1 cellular context compared by ENCODE assay signal in genomic region chr20:21767739-21768223, GRCh38.
A peak's percentile ranks its signal among the peaks of the same experiment; 100 is the strongest.
TF ChIP-seq lines count a peak whose summit lies in the region.

No MANE protein-coding gene starts in this region.

TF ChIP-seq in HepG2, 621 proteins besides CTCF, POLR2A, EP300 and RAD21 (continued from another document and continues in another):
- TF ChIP-seq HNRNPL (IDR thresholded peaks at IDR 0.05; ENCODE audit: low read depth, low read length) (no peak), ZNF362 (CRISPR knock-in tag; IDR thresholded peaks at IDR 0.05; ENCODE audit: borderline replicate concordance) (no peak; the same call in 1 of the 2 replicates), ARNT (IDR thresholded peaks at IDR 0.05) (no peak), HOXA5 (CRISPR knock-in tag; IDR thresholded peaks at IDR 0.05) (no peak), MAX (IDR thresholded peaks at IDR 0.05) (0 out of 2 replicates have a peak, but pooled peaks have one; percentile 11), ZNF552 (CRISPR knock-in tag; IDR thresholded peaks at IDR 0.05; ENCODE audit: borderline replicate concordance) (no peak), HNRNPUL1 (IDR thresholded peaks at IDR 0.05; ENCODE audit: low read depth, low read length) (no peak), ZNF777 (CRISPR knock-in tag; IDR thresholded peaks at IDR 0.05) (no peak), SPEN (CRISPR knock-in tag; IDR thresholded peaks at IDR 0.05; ENCODE audit: low read depth) (no peak), ATF3 (CRISPR knock-in tag; IDR thresholded peaks at IDR 0.05) (no peak), ZNF326 (CRISPR knock-in tag; IDR thresholded peaks at IDR 0.05; ENCODE audit: borderline replicate concordance) (no peak), NCOA1 (CRISPR knock-in tag; IDR thresholded peaks at IDR 0.05) (no peak), ZNF3 (CRISPR knock-in tag; IDR thresholded peaks at IDR 0.05) (no peak), ELF3 (CRISPR knock-in tag; IDR thresholded peaks at IDR 0.05) (no peak), KLF9 (CRISPR knock-in tag; IDR thresholded peaks at IDR 0.05; ENCODE audit: low read depth) (no peak), ATRX (CRISPR knock-in tag; IDR thresholded peaks at IDR 0.05; ENCODE audit: borderline replicate concordance) (no peak), BRCA1 (CRISPR knock-in tag; IDR thresholded peaks at IDR 0.05) (no peak), ZNF788 (CRISPR knock-in tag; IDR thresholded peaks at IDR 0.05; ENCODE audit: borderline replicate concordance) (peak; percentile 59; the same call in 1 of the 2 replicates), TCF7 (IDR thresholded peaks at IDR 0.05; ENCODE audit: low read depth) (peak; percentile 83), HMGXB4 (CRISPR knock-in tag; IDR thresholded peaks at IDR 0.05; ENCODE audit: borderline replicate concordance in 1 of 2, low read depth in 1 of 2) (peak; percentile 61 to 74; a peak in 2 of 4 replicates), SMAD9 (CRISPR knock-in tag; IDR thresholded peaks at IDR 0.05) (no peak), PHF20 (CRISPR knock-in tag; IDR thresholded peaks at IDR 0.05) (no peak), CENPBD1 (CRISPR knock-in tag; IDR thresholded peaks at IDR 0.05; ENCODE audit: borderline replicate concordance, low read depth) (no peak), NBN (conservative IDR thresholded peaks at IDR 0.05) (no peak), NR1H2 (CRISPR knock-in tag; IDR thresholded peaks at IDR 0.05; ENCODE audit: borderline replicate concordance, low read depth) (no peak), ZNF512B (CRISPR knock-in tag; IDR thresholded peaks at IDR 0.05; ENCODE audit: borderline replicate concordance) (peak; percentile 87; the same call in 1 of the 2 replicates), EED (CRISPR knock-in tag; IDR thresholded peaks at IDR 0.05) (no peak), JDP2 (CRISPR knock-in tag; IDR thresholded peaks at IDR 0.05; ENCODE audit: borderline replicate concordance) (no peak), GFI1 (CRISPR knock-in tag; IDR thresholded peaks at IDR 0.05; ENCODE audit: borderline replicate concordance) (peak; percentile 95), SUZ12 (IDR thresholded peaks at IDR 0.05; ENCODE audit: low read depth, low read length) (no peak), ZNF616 (CRISPR knock-in tag; IDR thresholded peaks at IDR 0.05; ENCODE audit: low read depth) (no peak), PHF8 (CRISPR knock-in tag; IDR thresholded peaks at IDR 0.05) (no peak), ZNF589 (CRISPR knock-in tag; conservative IDR thresholded peaks at IDR 0.05) (no peak), ZNF251 (CRISPR knock-in tag; IDR thresholded peaks at IDR 0.05) (no peak), ZNF296 (CRISPR knock-in tag; conservative IDR thresholded peaks at IDR 0.05) (no peak), HNRNPH1 (optimal IDR thresholded peaks at IDR 0.05; ENCODE audit: low read depth, low read length) (no peak), ZHX2 (IDR thresholded peaks at IDR 0.05; ENCODE audit: low read depth) (no peak), ZHX2 (CRISPR knock-in tag; IDR thresholded peaks at IDR 0.05; ENCODE audit: borderline replicate concordance) (no peak), RFXAP (CRISPR knock-in tag; IDR thresholded peaks at IDR 0.05; ENCODE audit: borderline replicate concordance) (no peak), PHF5A (CRISPR knock-in tag; IDR thresholded peaks at IDR 0.05; ENCODE audit: low read depth, unreplicated experiment) (no peak), PAWR (CRISPR knock-in tag; IDR thresholded peaks at IDR 0.05; ENCODE audit: borderline replicate concordance) (no peak)
- TF ChIP-seq, protein P1, sequence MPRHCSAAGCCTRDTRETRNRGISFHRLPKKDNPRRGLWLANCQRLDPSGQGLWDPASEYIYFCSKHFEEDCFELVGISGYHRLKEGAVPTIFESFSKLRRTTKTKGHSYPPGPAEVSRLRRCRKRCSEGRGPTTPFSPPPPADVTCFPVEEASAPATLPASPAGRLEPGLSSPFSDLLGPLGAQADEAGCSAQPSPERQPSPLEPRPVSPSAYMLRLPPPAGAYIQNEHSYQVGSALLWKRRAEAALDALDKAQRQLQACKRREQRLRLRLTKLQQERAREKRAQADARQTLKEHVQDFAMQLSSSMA (CRISPR knock-in tag; IDR thresholded peaks at IDR 0.05): no peak
- TF ChIP-seq, protein P2, sequence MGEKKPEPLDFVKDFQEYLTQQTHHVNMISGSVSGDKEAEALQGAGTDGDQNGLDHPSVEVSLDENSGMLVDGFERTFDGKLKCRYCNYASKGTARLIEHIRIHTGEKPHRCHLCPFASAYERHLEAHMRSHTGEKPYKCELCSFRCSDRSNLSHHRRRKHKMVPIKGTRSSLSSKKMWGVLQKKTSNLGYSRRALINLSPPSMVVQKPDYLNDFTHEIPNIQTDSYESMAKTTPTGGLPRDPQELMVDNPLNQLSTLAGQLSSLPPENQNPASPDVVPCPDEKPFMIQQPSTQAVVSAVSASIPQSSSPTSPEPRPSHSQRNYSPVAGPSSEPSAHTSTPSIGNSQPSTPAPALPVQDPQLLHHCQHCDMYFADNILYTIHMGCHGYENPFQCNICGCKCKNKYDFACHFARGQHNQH (CRISPR knock-in tag; IDR thresholded peaks at IDR 0.05): no peak; the same call in 1 of the 2 replicates
- TF ChIP-seq, protein P3, sequence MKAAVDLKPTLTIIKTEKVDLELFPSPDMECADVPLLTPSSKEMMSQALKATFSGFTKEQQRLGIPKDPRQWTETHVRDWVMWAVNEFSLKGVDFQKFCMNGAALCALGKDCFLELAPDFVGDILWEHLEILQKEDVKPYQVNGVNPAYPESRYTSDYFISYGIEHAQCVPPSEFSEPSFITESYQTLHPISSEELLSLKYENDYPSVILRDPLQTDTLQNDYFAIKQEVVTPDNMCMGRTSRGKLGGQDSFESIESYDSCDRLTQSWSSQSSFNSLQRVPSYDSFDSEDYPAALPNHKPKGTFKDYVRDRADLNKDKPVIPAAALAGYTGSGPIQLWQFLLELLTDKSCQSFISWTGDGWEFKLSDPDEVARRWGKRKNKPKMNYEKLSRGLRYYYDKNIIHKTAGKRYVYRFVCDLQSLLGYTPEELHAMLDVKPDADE (CRISPR knock-in tag; IDR thresholded peaks at IDR 0.05): no peak
- TF ChIP-seq, protein P4, sequence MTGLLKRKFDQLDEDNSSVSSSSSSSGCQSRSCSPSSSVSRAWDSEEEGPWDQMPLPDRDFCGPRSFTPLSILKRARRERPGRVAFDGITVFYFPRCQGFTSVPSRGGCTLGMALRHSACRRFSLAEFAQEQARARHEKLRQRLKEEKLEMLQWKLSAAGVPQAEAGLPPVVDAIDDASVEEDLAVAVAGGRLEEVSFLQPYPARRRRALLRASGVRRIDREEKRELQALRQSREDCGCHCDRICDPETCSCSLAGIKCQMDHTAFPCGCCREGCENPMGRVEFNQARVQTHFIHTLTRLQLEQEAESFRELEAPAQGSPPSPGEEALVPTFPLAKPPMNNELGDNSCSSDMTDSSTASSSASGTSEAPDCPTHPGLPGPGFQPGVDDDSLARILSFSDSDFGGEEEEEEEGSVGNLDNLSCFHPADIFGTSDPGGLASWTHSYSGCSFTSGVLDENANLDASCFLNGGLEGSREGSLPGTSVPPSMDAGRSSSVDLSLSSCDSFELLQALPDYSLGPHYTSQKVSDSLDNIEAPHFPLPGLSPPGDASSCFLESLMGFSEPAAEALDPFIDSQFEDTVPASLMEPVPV (CRISPR knock-in tag; IDR thresholded peaks at IDR 0.05): no peak; the same call in 1 of the 2 replicates
